In the genomic region with DNA sequence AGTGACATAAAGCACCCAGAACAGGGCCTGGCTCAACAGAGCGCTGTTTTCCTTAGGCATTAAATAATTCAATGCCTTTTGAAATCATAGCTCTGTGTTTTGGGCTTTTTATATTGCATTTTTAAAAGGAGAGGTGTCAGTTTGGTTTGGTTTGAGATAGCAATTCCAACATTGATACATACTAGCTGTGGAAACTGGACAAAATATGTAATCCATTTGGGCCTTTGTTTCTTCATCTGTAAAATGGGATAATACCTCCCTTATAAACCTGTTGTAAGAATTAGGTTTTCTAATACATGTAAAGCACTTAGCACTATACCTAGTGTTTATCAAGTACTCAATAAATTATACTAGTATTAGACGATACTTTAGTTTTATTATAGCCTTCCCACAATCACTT, we compare ENCODE assay signal across 36 cellular contexts.
"Had no signal": no experiment of that assay in that cellular context is flagged by ENCODE, and none has a peak within 500 bp of the region (broad histone marks: within the 10 kb centered on the region; RNA-seq: fewer than 3 reads in every experiment).

No MANE protein-coding gene starts in this region.

- DNase-seq: Karpas-422, Kasumi-1, MG63, MM.1S, MV-4-11, NCI-H1048, NCI-H1092, NCI-H1092 treated with DMSO at 0.1 percent for 48 hours, NCI-H1105, NCI-H1105 treated with DMSO at 0.1 percent for 48 hours, NCI-H1417, NCI-H1417 treated with DMSO at 0.1 percent for 48 hours, NCI-H1436, NCI-H1436 treated with DMSO at 0.1 percent for 48 hours, NCI-H146, NCI-H1694, NCI-H1694 treated with DMSO at 0.1 percent for 48 hours, NCI-H187, NCI-H187 treated with DMSO at 0.1 percent for 48 hours, NCI-H1930, NCI-H2029, NCI-H2029 treated with DMSO at 0.1 percent for 48 hours, NCI-H2081, NCI-H2081 treated with DMSO at 0.1 percent for 48 hours, NCI-H2107, NCI-H2171, NCI-H2171 treated with DMSO at 0.1 percent for 48 hours, NCI-H2227 treated with DMSO at 0.1 percent for 48 hours, NCI-H226, NCI-H345, NCI-H446, NCI-H446 treated with DMSO at 0.1 percent for 48 hours, NCI-H510A, NCI-H510A treated with DMSO at 0.1 percent for 48 hours, NCI-H524, NCI-H524 treated with DMSO at 0.1 percent for 48 hours had no signal

- H3K4me3 ChIP-seq: MG63 had no signal

- H3K27me3 ChIP-seq: MG63 had no signal
